In genomic region chr6:53295176-53295575, GRCh38 we compare ENCODE assay signal across 17 cellular contexts. TPM values are rescaled to one million over a fixed set of nuclear protein-coding genes. Genes with fewer than 3 reads are reported as not detected.
A peak's percentile ranks its signal among the peaks of the same experiment; 100 is the strongest.
DNase-seq lines count a peak whose midpoint lies in the region; ATAC-seq and TF ChIP-seq lines count a peak whose summit lies in the region.
"Had no signal": no experiment of that assay in that cellular context is flagged by ENCODE, and none has a peak within 500 bp of the region (broad histone marks: within the 10 kb centered on the region; RNA-seq: fewer than 3 reads in every experiment).

No MANE protein-coding gene starts in this region.

- H3K9ac ChIP-seq in subcutaneous abdominal adipose tissue (ENCODE audit: low read length in 5 of 5), result peak overlapping the region in 2 of 5 donors; percentile 19 to 40

- H3K36me3 ChIP-seq in KOPT-K1 (ENCODE audit: insufficient read depth, low read length) (peaks cover 50% of the 10 kb centered on the region), subcutaneous abdominal adipose tissue (ENCODE audit: control insufficient read depth in 5 of 5, insufficient read depth in 5 of 5, low read length in 5 of 5) (peaks cover 7 to 34% (median 15%) of the 10 kb centered on the region in 5 donors)

- H3K27me3 ChIP-seq in subcutaneous abdominal adipose tissue (ENCODE audit: control insufficient read depth in 5 of 5, insufficient read depth in 4 of 5, low read length in 5 of 5), result no peaks in the 10 kb centered on the region
- H3K27me3 ChIP-seq: BE2C had no signal

- no peak for ATAC-seq in GM21723 (IDR thresholded peaks at IDR 0.05; ENCODE audit: unreplicated experiment)

- peaks cover 74% of the 10 kb centered on the region for H3K4me1 Mint-ChIP-seq in activated naive CD8-positive, alpha-beta T cell (ENCODE audit: low read depth)
- peaks cover 49% of the 10 kb centered on the region for H3K4me1 Mint-ChIP-seq in activated naive CD8-positive, alpha-beta T cell treated with anti-CD3 and anti-CD28 coated beads for 36 hours

- TF ChIP-seq CTCF in fibroblast of pulmonary artery (IDR thresholded peaks at IDR 0.05; ENCODE audit: low read length, missing control alignments), result no peak

- DNase-seq in activated naive CD8-positive, alpha-beta T cell treated with anti-CD3 and anti-CD28 coated beads for 36 hours, result no peak
- DNase-seq in fibroblast of pulmonary artery (ENCODE audit: low read depth) (peak; percentile 44), germinal center (ENCODE audit: low spot score) (no peak), DMS153 treated with DMSO at 0.1 percent for 48 hours (lab: John Stamatoyannopoulos, UW; ENCODE audit: unreplicated experiment) (no peak)
- DNase-seq: ACHN; BE2C; Caco-2; NCI-H1048; NCI-H345; NCI-H69; NK-92 treated with Interleukin-12 subunit alpha and Interleukin-12 subunit beta, amount 100 ng/mL, for 24 hours; OCI-M1; RPMI8226 had no signal

- peaks cover 11% of the 10 kb centered on the region for H3K36me3 Mint-ChIP-seq in activated naive CD8-positive, alpha-beta T cell
- peaks cover 15% of the 10 kb centered on the region for H3K36me3 Mint-ChIP-seq in activated naive CD8-positive, alpha-beta T cell treated with anti-CD3 and anti-CD28 coated beads for 36 hours

- H3K27ac ChIP-seq in KOPT-K1 (ENCODE audit: low read depth, low read length, poor library complexity, severe bottlenecking) (peak overlapping the region; percentile 99), subcutaneous abdominal adipose tissue (ENCODE audit: low read depth, low read length) (peak overlapping the region; percentile 81)

- H3K9me3 Mint-ChIP-seq in activated naive CD8-positive, alpha-beta T cell (ENCODE audit: low read depth), result no peaks in the 10 kb centered on the region
- no peaks in the 10 kb centered on the region for H3K9me3 Mint-ChIP-seq in activated naive CD8-positive, alpha-beta T cell treated with anti-CD3 and anti-CD28 coated beads for 36 hours

- peaks cover 7 to 68% (median 60%) of the 10 kb centered on the region in 5 donors for H3K4me1 ChIP-seq in subcutaneous abdominal adipose tissue (ENCODE audit: control insufficient read depth in 5 of 5, insufficient read depth in 5 of 5, low read length in 5 of 5)
- H3K4me1 ChIP-seq: BE2C, Caco-2 had no signal

- H3K9me3 ChIP-seq in KOPT-K1 (ENCODE audit: insufficient read depth, low read length, poor library complexity, severe bottlenecking) (no peaks in the 10 kb centered on the region), subcutaneous abdominal adipose tissue (ENCODE audit: control insufficient read depth in 5 of 5, low read length in 5 of 5) (no peaks in the 10 kb centered on the region)
- H3K9me3 ChIP-seq: BE2C, Caco-2 had no signal

- H3K4me3 ChIP-seq in fibroblast of pulmonary artery (replicated peaks; ENCODE audit: low read depth, low read length) (no peak overlapping the region), subcutaneous abdominal adipose tissue (ENCODE audit: low read depth in 1 of 5, low read length in 5 of 5) (no peak overlapping the region)

- no peaks in the 10 kb centered on the region for H3K27me3 Mint-ChIP-seq in activated naive CD8-positive, alpha-beta T cell
- H3K27me3 Mint-ChIP-seq in activated naive CD8-positive, alpha-beta T cell treated with anti-CD3 and anti-CD28 coated beads for 36 hours, result no peaks in the 10 kb centered on the region

- no peak overlapping the region for H3K4me3 Mint-ChIP-seq in activated naive CD8-positive, alpha-beta T cell
- no peak overlapping the region for H3K4me3 Mint-ChIP-seq in activated naive CD8-positive, alpha-beta T cell treated with anti-CD3 and anti-CD28 coated beads for 36 hours

- H3K27ac Mint-ChIP-seq in activated naive CD8-positive, alpha-beta T cell, result peak overlapping the region; percentile 28
- H3K27ac Mint-ChIP-seq in activated naive CD8-positive, alpha-beta T cell treated with anti-CD3 and anti-CD28 coated beads for 36 hours, result no peak overlapping the region

RNA-seq across cellular contexts. Expression of gene ELOVL5, which starts 53.6 kb away (rescaled TPM):
- 10 to 100 TPM; 86.2 to 88.3 TPM for total RNA-seq in activated naive CD8-positive, alpha-beta T cell treated with anti-CD3 and anti-CD28 coated beads for 36 hours
